9 cellular contexts compared by ENCODE assay signal in genomic region chr22:25488244-25489020, GRCh38.
A peak's percentile ranks its signal among the peaks of the same experiment; 100 is the strongest.
DNase-seq lines count a peak whose midpoint lies in the region; TF ChIP-seq lines count a peak whose summit lies in the region.
"Had no signal": no experiment of that assay in that cellular context is flagged by ENCODE, and none has a peak within 500 bp of the region (broad histone marks: within the 10 kb centered on the region; RNA-seq: fewer than 3 reads in every experiment).

No MANE protein-coding gene starts in this region.

- H3K27ac Mint-ChIP-seq in activated CD4-positive, alpha-beta memory T cell treated with anti-CD3 and anti-CD28 coated beads for 36 hours = no peak overlapping the region
- no peak overlapping the region for H3K27ac Mint-ChIP-seq in activated CD4-positive, alpha-beta memory T cell treated with anti-CD3 and anti-CD28 coated beads, Interleukin-2, amount 10 ng/mL, durations not matched to agents 7 days and 5 days

- TF ChIP-seq POLR2A in erythroblast (IDR thresholded peaks at IDR 0.05; ENCODE audit: low read length) = no peak

- H3K4me3 ChIP-seq in foreskin fibroblast (ENCODE audit: low read depth in 1 of 2, low read length in 2 of 2) = no peak overlapping the region

- POLR2A ChIA-PET in activated CD4-positive, alpha-beta memory T cell treated with anti-CD3 and anti-CD28 coated beads for 36 hours (lab: Charles Lee) = no interaction called here
- POLR2A ChIA-PET in activated CD4-positive, alpha-beta memory T cell treated with anti-CD3 and anti-CD28 coated beads, Interleukin-2, amount 10 ng/mL, durations not matched to agents 7 days and 5 days (lab: Charles Lee) = no interaction called here

- peak; percentile 75 for DNase-seq in activated CD4-positive, alpha-beta memory T cell treated with anti-CD3 and anti-CD28 coated beads for 36 hours
- DNase-seq in activated CD4-positive, alpha-beta memory T cell treated with anti-CD3 and anti-CD28 coated beads, Interleukin-2, amount 10 ng/mL, durations not matched to agents 7 days and 5 days = no peak
- DNase-seq in T1000 (lab: John Stamatoyannopoulos, UW) (peak; percentile 63), foreskin fibroblast (peak; percentile 87 to 89), ecto neural progenitor cell (ENCODE audit: low spot score) (no peak), erythroblast (lab: John Stamatoyannopoulos, UW) (no peak), T-helper 1 cell (no peak)
- peak; percentile 62 for DNase-seq in stimulated activated CD4-positive, alpha-beta T cell treated with anti-CD3 and anti-CD28 coated beads, Interleukin-1b, Interleukin-23, amount 100 ng/mL, for 48 hours

- peaks cover 2% of the 10 kb centered on the region for H3K9me3 Mint-ChIP-seq in activated CD4-positive, alpha-beta memory T cell treated with anti-CD3 and anti-CD28 coated beads for 36 hours
- H3K9me3 Mint-ChIP-seq in activated CD4-positive, alpha-beta memory T cell treated with anti-CD3 and anti-CD28 coated beads, Interleukin-2, amount 10 ng/mL, durations not matched to agents 7 days and 5 days = peaks cover 2% of the 10 kb centered on the region
- H3K9me3 Mint-ChIP-seq: neural crest cell had no signal

- intact Hi-C loops in activated CD4-positive, alpha-beta memory T cell treated with anti-CD3 and anti-CD28 coated beads for 36 hours (cut with micrococcal nuclease) = loop anchor here (10.0 kb wide), 1 partner anchor 76 kb away; the partner anchor contains the start of gene GRK3

- H3K36me3 Mint-ChIP-seq in activated CD4-positive, alpha-beta memory T cell treated with anti-CD3 and anti-CD28 coated beads for 36 hours = peaks cover 34% of the 10 kb centered on the region
- peaks cover 37% of the 10 kb centered on the region for H3K36me3 Mint-ChIP-seq in activated CD4-positive, alpha-beta memory T cell treated with anti-CD3 and anti-CD28 coated beads, Interleukin-2, amount 10 ng/mL, durations not matched to agents 7 days and 5 days (ENCODE audit: low read depth)

- H3K27me3 Mint-ChIP-seq in activated CD4-positive, alpha-beta memory T cell treated with anti-CD3 and anti-CD28 coated beads for 36 hours = no peaks in the 10 kb centered on the region
- H3K27me3 Mint-ChIP-seq in activated CD4-positive, alpha-beta memory T cell treated with anti-CD3 and anti-CD28 coated beads, Interleukin-2, amount 10 ng/mL, durations not matched to agents 7 days and 5 days = no peaks in the 10 kb centered on the region

- TF ChIP-seq CTCF in foreskin fibroblast (IDR thresholded peaks at IDR 0.05; ENCODE audit: low read depth, low read length) = no peak

- H3K4me3 Mint-ChIP-seq in activated CD4-positive, alpha-beta memory T cell treated with anti-CD3 and anti-CD28 coated beads for 36 hours = no peak overlapping the region
- H3K4me3 Mint-ChIP-seq in activated CD4-positive, alpha-beta memory T cell treated with anti-CD3 and anti-CD28 coated beads, Interleukin-2, amount 10 ng/mL, durations not matched to agents 7 days and 5 days = no peak overlapping the region
- H3K4me3 Mint-ChIP-seq: neural crest cell had no signal

- peaks cover 43% of the 10 kb centered on the region for H3K4me1 Mint-ChIP-seq in activated CD4-positive, alpha-beta memory T cell treated with anti-CD3 and anti-CD28 coated beads for 36 hours (ENCODE audit: low read depth)
- H3K4me1 Mint-ChIP-seq in activated CD4-positive, alpha-beta memory T cell treated with anti-CD3 and anti-CD28 coated beads, Interleukin-2, amount 10 ng/mL, durations not matched to agents 7 days and 5 days = peaks cover 29% of the 10 kb centered on the region

- CTCF ChIA-PET in activated CD4-positive, alpha-beta memory T cell treated with anti-CD3 and anti-CD28 coated beads for 36 hours (lab: Charles Lee) = no interaction called here
- CTCF ChIA-PET in activated CD4-positive, alpha-beta memory T cell treated with anti-CD3 and anti-CD28 coated beads, Interleukin-2, amount 10 ng/mL, durations not matched to agents 7 days and 5 days (lab: Charles Lee) = no interaction called here

Comparison
In these comparisons a context has a peak if more than half of its experiments do, and no peak if none do; other contexts are left out.
1. DNase-seq: peak in activated CD4-positive, alpha-beta memory T cell treated with anti-CD3 and anti-CD28 coated beads for 36 hours (single experiment), T1000 (single experiment), foreskin fibroblast (2 of 2) and stimulated activated CD4-positive, alpha-beta T cell treated with anti-CD3 and anti-CD28 coated beads, Interleukin-1b, Interleukin-23, amount 100 ng/mL, for 48 hours (single experiment); none in activated CD4-positive, alpha-beta memory T cell treated with anti-CD3 and anti-CD28 coated beads, Interleukin-2, amount 10 ng/mL, durations not matched to agents 7 days and 5 days (single experiment), ecto neural progenitor cell (single experiment), erythroblast (0 of 2) and T-helper 1 cell (0 of 5).